Comparison of ENCODE assay signal across 1 cellular context in the genomic region with DNA sequence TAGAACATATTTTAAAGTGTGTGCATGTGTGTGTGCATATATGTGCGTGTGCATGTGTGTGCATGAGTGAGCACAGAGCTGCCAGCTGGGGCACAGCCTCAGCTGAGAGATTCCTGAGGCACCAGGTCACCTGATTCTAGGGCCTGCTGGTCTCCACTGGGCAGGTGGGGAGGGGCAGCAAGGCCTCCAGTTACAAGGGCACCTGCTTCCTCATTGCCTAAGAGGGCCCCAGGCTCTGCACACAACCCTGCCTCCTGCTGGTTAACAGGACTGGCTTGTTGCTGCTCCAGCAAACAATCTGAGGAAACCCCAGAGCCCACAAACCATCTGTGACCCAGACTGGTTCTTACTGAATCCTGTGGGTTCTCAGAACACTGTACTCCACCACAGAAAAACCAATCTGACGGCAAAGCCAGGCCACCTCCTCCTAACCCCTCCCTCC.
TF ChIP-seq lines count a peak whose summit lies in the region.

No MANE protein-coding gene starts in this region.

TF ChIP-seq in HEK293, 187 proteins besides CTCF, POLR2A, EP300 and RAD21 (continued from another document and continues in another):
- TF ChIP-seq, protein P1, sequence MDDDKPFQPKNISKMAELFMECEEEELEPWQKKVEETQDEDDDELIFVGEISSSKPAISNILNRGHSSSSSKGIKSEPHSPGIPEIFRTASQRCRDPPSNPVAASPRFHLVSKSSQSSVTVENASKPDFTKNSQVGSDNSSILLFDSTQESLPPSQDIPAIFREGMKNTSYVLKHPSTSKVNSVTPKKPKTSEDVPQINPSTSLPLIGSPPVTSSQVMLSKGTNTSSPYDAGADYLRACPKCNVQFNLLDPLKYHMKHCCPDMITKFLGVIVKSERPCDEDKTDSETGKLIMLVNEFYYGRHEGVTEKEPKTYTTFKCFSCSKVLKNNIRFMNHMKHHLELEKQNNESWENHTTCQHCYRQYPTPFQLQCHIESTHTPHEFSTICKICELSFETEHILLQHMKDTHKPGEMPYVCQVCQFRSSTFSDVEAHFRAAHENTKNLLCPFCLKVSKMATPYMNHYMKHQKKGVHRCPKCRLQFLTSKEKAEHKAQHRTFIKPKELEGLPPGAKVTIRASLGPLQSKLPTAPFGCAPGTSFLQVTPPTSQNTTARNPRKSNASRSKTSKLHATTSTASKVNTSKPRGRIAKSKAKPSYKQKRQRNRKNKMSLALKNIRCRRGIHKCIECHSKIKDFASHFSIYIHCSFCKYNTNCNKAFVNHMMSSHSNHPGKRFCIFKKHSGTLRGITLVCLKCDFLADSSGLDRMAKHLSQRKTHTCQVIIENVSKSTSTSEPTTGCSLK (tag by site-specific recombination; IDR thresholded peaks at IDR 0.05), result no peak
- TF ChIP-seq HOXD13 (CRISPR knock-in tag; IDR thresholded peaks at IDR 0.05; ENCODE audit: borderline replicate concordance), result no peak
- TF ChIP-seq ZBTB20 (tag by site-specific recombination; IDR thresholded peaks at IDR 0.05), result peak; percentile 60
- no peak for TF ChIP-seq ZNF221 (tag by site-specific recombination; IDR thresholded peaks at IDR 0.05; ENCODE audit: borderline replicate concordance)
- TF ChIP-seq ZNF184 (tag by site-specific recombination; IDR thresholded peaks at IDR 0.05), result no peak
- peak; percentile 34; the same call in 1 of the 2 replicates for TF ChIP-seq ZBTB48 (tag by site-specific recombination; IDR thresholded peaks at IDR 0.05)
- TF ChIP-seq, protein P2, sequence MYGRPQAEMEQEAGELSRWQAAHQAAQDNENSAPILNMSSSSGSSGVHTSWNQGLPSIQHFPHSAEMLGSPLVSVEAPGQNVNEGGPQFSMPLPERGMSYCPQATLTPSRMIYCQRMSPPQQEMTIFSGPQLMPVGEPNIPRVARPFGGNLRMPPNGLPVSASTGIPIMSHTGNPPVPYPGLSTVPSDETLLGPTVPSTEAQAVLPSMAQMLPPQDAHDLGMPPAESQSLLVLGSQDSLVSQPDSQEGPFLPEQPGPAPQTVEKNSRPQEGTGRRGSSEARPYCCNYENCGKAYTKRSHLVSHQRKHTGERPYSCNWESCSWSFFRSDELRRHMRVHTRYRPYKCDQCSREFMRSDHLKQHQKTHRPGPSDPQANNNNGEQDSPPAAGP (tag by site-specific recombination; IDR thresholded peaks at IDR 0.05), result no peak
- TF ChIP-seq, protein P3, sequence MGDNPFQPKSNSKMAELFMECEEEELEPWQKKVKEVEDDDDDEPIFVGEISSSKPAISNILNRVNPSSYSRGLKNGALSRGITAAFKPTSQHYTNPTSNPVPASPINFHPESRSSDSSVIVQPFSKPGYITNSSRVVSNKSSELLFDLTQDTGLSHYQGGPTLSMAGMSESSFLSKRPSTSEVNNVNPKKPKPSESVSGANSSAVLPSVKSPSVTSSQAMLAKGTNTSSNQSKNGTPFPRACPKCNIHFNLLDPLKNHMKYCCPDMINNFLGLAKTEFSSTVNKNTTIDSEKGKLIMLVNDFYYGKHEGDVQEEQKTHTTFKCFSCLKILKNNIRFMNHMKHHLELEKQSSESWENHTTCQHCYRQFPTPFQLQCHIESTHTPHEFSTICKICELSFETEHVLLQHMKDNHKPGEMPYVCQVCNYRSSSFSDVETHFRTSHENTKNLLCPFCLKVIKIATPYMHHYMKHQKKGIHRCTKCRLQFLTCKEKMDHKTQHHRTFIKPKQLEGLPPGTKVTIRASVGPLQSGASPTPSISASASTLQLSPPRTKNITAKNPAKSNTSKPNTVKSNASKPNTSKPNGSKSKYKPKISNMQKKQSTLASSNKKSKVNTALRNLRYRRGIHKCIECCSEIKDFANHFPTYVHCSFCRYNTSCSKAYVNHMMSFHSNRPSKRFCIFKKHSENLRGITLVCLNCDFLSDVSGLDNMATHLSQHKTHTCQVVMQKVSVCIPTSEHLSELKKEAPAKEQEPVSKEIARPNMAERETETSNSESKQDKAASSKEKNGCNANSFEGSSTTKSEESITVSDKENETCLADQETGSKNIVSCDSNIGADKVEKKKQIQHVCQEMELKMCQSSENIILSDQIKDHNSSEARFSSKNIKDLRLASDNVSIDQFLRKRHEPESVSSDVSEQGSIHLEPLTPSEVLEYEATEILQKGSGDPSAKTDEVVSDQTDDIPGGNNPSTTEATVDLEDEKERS (tag by site-specific recombination; IDR thresholded peaks at IDR 0.05), result no peak
- no peak for TF ChIP-seq RBAK (tag by site-specific recombination; IDR thresholded peaks at IDR 0.05)
- TF ChIP-seq SETDB1 (IDR thresholded peaks at IDR 0.05; ENCODE audit: insufficient read length, low read length), result no peak
- TF ChIP-seq KLF8 (tag by site-specific recombination; IDR thresholded peaks at IDR 0.05), result no peak
- no peak for TF ChIP-seq BCL11A (tag by site-specific recombination; IDR thresholded peaks at IDR 0.05; ENCODE audit: low read depth)
- TF ChIP-seq ZNF2 (tag by site-specific recombination; IDR thresholded peaks at IDR 0.05), result no peak
- TF ChIP-seq KLF1 (tag by site-specific recombination; IDR thresholded peaks at IDR 0.05), result no peak
- TF ChIP-seq ZNF140 (tag by site-specific recombination; IDR thresholded peaks at IDR 0.05), result no peak
- TF ChIP-seq, protein P4, sequence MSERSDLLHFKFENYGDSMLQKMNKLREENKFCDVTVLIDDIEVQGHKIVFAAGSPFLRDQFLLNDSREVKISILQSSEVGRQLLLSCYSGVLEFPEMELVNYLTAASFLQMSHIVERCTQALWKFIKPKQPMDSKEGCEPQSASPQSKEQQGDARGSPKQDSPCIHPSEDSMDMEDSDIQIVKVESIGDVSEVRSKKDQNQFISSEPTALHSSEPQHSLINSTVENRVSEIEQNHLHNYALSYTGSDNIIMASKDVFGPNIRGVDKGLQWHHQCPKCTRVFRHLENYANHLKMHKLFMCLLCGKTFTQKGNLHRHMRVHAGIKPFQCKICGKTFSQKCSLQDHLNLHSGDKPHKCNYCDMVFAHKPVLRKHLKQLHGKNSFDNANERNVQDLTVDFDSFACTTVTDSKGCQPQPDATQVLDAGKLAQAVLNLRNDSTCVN (tag by site-specific recombination; optimal IDR thresholded peaks at IDR 0.05), result no peak
- TF ChIP-seq ZNF561 (tag by site-specific recombination; IDR thresholded peaks at IDR 0.05; ENCODE audit: borderline replicate concordance), result no peak
- no peak for TF ChIP-seq ZNF350 (tag by site-specific recombination; IDR thresholded peaks at IDR 0.05)
- no peak for TF ChIP-seq ZNF366 (tag by site-specific recombination; conservative IDR thresholded peaks at IDR 0.05)
- TF ChIP-seq ZBTB17 (tag by site-specific recombination; IDR thresholded peaks at IDR 0.05), result peak; percentile 78
- TF ChIP-seq, protein P5, sequence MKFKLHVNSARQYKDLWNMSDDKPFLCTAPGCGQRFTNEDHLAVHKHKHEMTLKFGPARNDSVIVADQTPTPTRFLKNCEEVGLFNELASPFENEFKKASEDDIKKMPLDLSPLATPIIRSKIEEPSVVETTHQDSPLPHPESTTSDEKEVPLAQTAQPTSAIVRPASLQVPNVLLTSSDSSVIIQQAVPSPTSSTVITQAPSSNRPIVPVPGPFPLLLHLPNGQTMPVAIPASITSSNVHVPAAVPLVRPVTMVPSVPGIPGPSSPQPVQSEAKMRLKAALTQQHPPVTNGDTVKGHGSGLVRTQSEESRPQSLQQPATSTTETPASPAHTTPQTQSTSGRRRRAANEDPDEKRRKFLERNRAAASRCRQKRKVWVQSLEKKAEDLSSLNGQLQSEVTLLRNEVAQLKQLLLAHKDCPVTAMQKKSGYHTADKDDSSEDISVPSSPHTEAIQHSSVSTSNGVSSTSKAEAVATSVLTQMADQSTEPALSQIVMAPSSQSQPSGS (tag by site-specific recombination; IDR thresholded peaks at IDR 0.05; ENCODE audit: low read depth), result no peak
- no peak for TF ChIP-seq ZNF423 (tag by site-specific recombination; IDR thresholded peaks at IDR 0.05)
- TF ChIP-seq ZNF354C (tag by site-specific recombination; IDR thresholded peaks at IDR 0.05; ENCODE audit: borderline replicate concordance, low read depth), result no peak
- TF ChIP-seq GLIS2 (tag by site-specific recombination; IDR thresholded peaks at IDR 0.05), result no peak
- no peak for TF ChIP-seq ZNF239 (tag by site-specific recombination; IDR thresholded peaks at IDR 0.05)
- no peak for TF ChIP-seq ZNF544 (tag by site-specific recombination; IDR thresholded peaks at IDR 0.05)
- no peak for TF ChIP-seq ZNF174 (tag by site-specific recombination; IDR thresholded peaks at IDR 0.05)
- 0 out of 2 replicates have a peak, but pooled peaks have one; percentile 17 for TF ChIP-seq SP7 (tag by site-specific recombination; IDR thresholded peaks at IDR 0.05)
- TF ChIP-seq ZNF416 (tag by site-specific recombination; IDR thresholded peaks at IDR 0.05), result no peak
- no peak for TF ChIP-seq ZFP3 (tag by site-specific recombination; IDR thresholded peaks at IDR 0.05; ENCODE audit: low read depth)
- no peak for TF ChIP-seq ZNF654 (tag by site-specific recombination; IDR thresholded peaks at IDR 0.05; ENCODE audit: low read depth)
- TF ChIP-seq, protein P6, sequence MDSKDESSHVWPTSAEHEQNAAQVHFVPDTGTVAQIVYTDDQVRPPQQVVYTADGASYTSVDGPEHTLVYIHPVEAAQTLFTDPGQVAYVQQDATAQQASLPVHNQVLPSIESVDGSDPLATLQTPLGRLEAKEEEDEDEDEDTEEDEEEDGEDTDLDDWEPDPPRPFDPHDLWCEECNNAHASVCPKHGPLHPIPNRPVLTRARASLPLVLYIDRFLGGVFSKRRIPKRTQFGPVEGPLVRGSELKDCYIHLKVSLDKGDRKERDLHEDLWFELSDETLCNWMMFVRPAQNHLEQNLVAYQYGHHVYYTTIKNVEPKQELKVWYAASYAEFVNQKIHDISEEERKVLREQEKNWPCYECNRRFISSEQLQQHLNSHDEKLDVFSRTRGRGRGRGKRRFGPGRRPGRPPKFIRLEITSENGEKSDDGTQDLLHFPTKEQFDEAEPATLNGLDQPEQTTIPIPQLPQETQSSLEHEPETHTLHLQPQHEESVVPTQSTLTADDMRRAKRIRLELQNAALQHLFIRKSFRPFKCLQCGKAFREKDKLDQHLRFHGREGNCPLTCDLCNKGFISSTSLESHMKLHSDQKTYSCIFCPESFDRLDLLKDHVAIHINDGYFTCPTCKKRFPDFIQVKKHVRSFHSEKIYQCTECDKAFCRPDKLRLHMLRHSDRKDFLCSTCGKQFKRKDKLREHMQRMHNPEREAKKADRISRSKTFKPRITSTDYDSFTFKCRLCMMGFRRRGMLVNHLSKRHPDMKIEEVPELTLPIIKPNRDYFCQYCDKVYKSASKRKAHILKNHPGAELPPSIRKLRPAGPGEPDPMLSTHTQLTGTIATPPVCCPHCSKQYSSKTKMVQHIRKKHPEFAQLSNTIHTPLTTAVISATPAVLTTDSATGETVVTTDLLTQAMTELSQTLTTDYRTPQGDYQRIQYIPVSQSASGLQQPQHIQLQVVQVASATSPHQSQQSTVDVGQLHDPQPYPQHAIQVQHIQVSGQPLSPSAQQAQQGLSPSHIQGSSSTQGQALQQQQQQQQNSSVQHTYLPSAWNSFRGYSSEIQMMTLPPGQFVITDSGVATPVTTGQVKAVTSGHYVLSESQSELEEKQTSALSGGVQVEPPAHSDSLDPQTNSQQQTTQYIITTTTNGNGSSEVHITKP (tag by site-specific recombination; IDR thresholded peaks at IDR 0.05), result no peak
- TF ChIP-seq ZNF571 (tag by site-specific recombination; IDR thresholded peaks at IDR 0.05), result no peak
- no peak for TF ChIP-seq TCF7L2 (IDR thresholded peaks at IDR 0.05; ENCODE audit: borderline replicate concordance, low read depth, low read length)
- no peak for TF ChIP-seq ZNF623 (tag by site-specific recombination; IDR thresholded peaks at IDR 0.05)
- TF ChIP-seq ZNF610 (tag by site-specific recombination; IDR thresholded peaks at IDR 0.05; ENCODE audit: borderline replicate concordance), result 0 out of 2 replicates have a peak, but pooled peaks have one; percentile 43
- TF ChIP-seq ZNF555 (tag by site-specific recombination; conservative IDR thresholded peaks at IDR 0.05), result no peak
- no peak for TF ChIP-seq EGR2 (tag by site-specific recombination; IDR thresholded peaks at IDR 0.05; ENCODE audit: low read depth)
- TF ChIP-seq, protein P7, sequence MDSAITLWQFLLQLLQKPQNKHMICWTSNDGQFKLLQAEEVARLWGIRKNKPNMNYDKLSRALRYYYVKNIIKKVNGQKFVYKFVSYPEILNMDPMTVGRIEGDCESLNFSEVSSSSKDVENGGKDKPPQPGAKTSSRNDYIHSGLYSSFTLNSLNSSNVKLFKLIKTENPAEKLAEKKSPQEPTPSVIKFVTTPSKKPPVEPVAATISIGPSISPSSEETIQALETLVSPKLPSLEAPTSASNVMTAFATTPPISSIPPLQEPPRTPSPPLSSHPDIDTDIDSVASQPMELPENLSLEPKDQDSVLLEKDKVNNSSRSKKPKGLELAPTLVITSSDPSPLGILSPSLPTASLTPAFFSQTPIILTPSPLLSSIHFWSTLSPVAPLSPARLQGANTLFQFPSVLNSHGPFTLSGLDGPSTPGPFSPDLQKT (IDR thresholded peaks at IDR 0.05; ENCODE audit: borderline replicate concordance, low read depth, low read length), result no peak
- no peak for TF ChIP-seq MEIS1 (CRISPR knock-in tag; IDR thresholded peaks at IDR 0.05; ENCODE audit: borderline replicate concordance)
- TF ChIP-seq HOXA7 (CRISPR knock-in tag; IDR thresholded peaks at IDR 0.05; ENCODE audit: borderline replicate concordance), result no peak
- no peak for TF ChIP-seq ZNF707 (tag by site-specific recombination; IDR thresholded peaks at IDR 0.05)
- TF ChIP-seq, protein P8, sequence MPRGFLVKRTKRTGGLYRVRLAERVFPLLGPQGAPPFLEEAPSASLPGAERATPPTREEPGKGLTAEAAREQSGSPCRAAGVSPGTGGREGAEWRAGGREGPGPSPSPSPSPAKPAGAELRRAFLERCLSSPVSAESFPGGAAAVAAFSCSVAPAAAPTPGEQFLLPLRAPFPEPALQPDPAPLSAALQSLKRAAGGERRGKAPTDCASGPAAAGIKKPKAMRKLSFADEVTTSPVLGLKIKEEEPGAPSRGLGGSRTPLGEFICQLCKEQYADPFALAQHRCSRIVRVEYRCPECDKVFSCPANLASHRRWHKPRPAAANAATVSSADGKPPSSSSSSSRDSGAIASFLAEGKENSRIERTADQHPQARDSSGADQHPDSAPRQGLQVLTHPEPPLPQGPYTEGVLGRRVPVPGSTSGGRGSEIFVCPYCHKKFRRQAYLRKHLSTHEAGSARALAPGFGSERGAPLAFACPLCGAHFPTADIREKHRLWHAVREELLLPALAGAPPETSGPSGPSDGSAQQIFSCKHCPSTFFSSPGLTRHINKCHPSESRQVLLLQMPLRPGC (tag by site-specific recombination; IDR thresholded peaks at IDR 0.05), result no peak
- no peak for TF ChIP-seq MYNN (tag by site-specific recombination; IDR thresholded peaks at IDR 0.05; ENCODE audit: borderline replicate concordance)
- TF ChIP-seq ZFHX2 (tag by site-specific recombination; conservative IDR thresholded peaks at IDR 0.05), result no peak
- no peak for TF ChIP-seq KLF16 (tag by site-specific recombination; IDR thresholded peaks at IDR 0.05)
- TF ChIP-seq, protein P9, sequence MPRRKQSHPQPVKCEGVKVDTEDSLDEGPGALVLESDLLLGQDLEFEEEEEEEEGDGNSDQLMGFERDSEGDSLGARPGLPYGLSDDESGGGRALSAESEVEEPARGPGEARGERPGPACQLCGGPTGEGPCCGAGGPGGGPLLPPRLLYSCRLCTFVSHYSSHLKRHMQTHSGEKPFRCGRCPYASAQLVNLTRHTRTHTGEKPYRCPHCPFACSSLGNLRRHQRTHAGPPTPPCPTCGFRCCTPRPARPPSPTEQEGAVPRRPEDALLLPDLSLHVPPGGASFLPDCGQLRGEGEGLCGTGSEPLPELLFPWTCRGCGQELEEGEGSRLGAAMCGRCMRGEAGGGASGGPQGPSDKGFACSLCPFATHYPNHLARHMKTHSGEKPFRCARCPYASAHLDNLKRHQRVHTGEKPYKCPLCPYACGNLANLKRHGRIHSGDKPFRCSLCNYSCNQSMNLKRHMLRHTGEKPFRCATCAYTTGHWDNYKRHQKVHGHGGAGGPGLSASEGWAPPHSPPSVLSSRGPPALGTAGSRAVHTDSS (tag by site-specific recombination; IDR thresholded peaks at IDR 0.05), result no peak
